Comparison of ENCODE assay signal across 8 cellular contexts in genomic region chr4:2417765-2418651, GRCh38. TPM values are rescaled to one million over a fixed set of nuclear protein-coding genes. Genes with fewer than 3 reads are reported as not detected.
DNase-seq lines count a peak whose midpoint lies in the region; ATAC-seq and TF ChIP-seq lines count a peak whose summit lies in the region.

Gene ZFYVE28 (minus strand): TSS chr4:2418645. CDS start chr4:2418323, 322 bp downstream.

- H3K27ac ChIP-seq in right atrium auricular region (peak within 1 kb of the TSS in 1 of 2 donors; percentile 48), gastrocnemius medialis (peak within 1 kb of the TSS; percentile 47 to 79 (median 64))

- H3K9me3 ChIP-seq in right atrium auricular region, result no peaks in the 10 kb centered on the region
- no peaks in the 10 kb centered on the region for H3K9me3 ChIP-seq in gastrocnemius medialis

- TF ChIP-seq CTCF in right atrium auricular region (IDR thresholded peaks at IDR 0.05) (no peak), gastrocnemius medialis (IDR thresholded peaks at IDR 0.05 in 4 of 5, conservative IDR thresholded peaks at IDR 0.05 in 1 of 5) (peak in 1 of 5 experiments; percentile 8)

- peak; percentile 49 to 53 for DNase-seq in activated T-cell treated with anti-CD3 and anti-CD28 coated beads, Interleukin-2, amount 50 U/mL, for 48 hours
- DNase-seq in right atrium auricular region (ENCODE audit: low spot score) (no peak), gastrocnemius medialis (no peak), COR-L47 (lab: John Stamatoyannopoulos, UW) (no peak), AML-193 (lab: John Stamatoyannopoulos, UW) (no peak)

- H3K4me3 ChIP-seq in right atrium auricular region (peak within 1 kb of the TSS; percentile 65 to 66), gastrocnemius medialis (peak within 1 kb of the TSS; percentile 69 to 94 (median 77))

- H3K27me3 ChIP-seq in right atrium auricular region, result no peaks in the 10 kb centered on the region
- peaks cover 0 to 23% (median 15%) of the 10 kb centered on the region in 3 donors for H3K27me3 ChIP-seq in gastrocnemius medialis

- H3K36me3 ChIP-seq in right atrium auricular region (no peaks in the 10 kb centered on the region), gastrocnemius medialis (no peaks in the 10 kb centered on the region)

- H3K4me1 ChIP-seq in right atrium auricular region (peaks cover 0 to 42% of the 10 kb centered on the region in 2 donors), gastrocnemius medialis (peaks cover 23 to 35% of the 10 kb centered on the region in 2 donors)

- ATAC-seq in GM18861 (IDR thresholded peaks at IDR 0.05; ENCODE audit: unreplicated experiment), result peak; percentile 10
- ATAC-seq in HG03571 (IDR thresholded peaks at IDR 0.05; ENCODE audit: unreplicated experiment), result peak; percentile 10
- peak; percentile 28 to 35 for ATAC-seq in gastrocnemius medialis
- no peak for ATAC-seq in GM21526 (IDR thresholded peaks at IDR 0.05; ENCODE audit: low FRiP score, unreplicated experiment)

- TF ChIP-seq POLR2A in gastrocnemius medialis (IDR thresholded peaks at IDR 0.05), result peak; percentile 82 to 84

- intact Hi-C loops in gastrocnemius medialis (cut with DNase I; ENCODE audit: low total_unique reads), result loop anchor here (1.0 to 10.0 kb wide), 6 partner anchors 51 to 693 kb away; partner anchors contain the start of genes FAM193A, GRK4, MXD4 and NOP14

- in situ Hi-C loops in gastrocnemius medialis (cut with MboI; ENCODE audit: low sequenced_read_pairs in 4 of 4), result loop anchor here in 2 of 4 donors (25.0 kb wide), 1 partner anchor 181 kb away; the partner anchor contains the start of genes HAUS3 (in 2 of the 2) and POLN (in 2 of the 2)

RNA-seq across cellular contexts. Expression of gene ZFYVE28, which starts in this region (rescaled TPM):
- total RNA-seq in right atrium auricular region (1 to 10 TPM; 3.4 to 6.0 TPM), gastrocnemius medialis (1 to 10 TPM; 1.8 to 6.0 (median 3.4) TPM)

Comparison
In these comparisons a context has a peak if more than half of its experiments do, and no peak if none do; other contexts are left out.
1. DNase-seq: peak in activated T-cell treated with anti-CD3 and anti-CD28 coated beads, Interleukin-2, amount 50 U/mL, for 48 hours (2 of 2); none in right atrium auricular region (single experiment), gastrocnemius medialis (0 of 2), COR-L47 (single experiment) and AML-193 (0 of 2).